ENCODE assay signal across 11 cellular contexts in genomic region chr14:37588956-37589737, GRCh38. TPM values are rescaled to one million over a fixed set of nuclear protein-coding genes. Genes with fewer than 3 reads are reported as not detected.
A peak's percentile ranks its signal among the peaks of the same experiment; 100 is the strongest.
DNase-seq lines count a peak whose midpoint lies in the region; TF ChIP-seq lines count a peak whose summit lies in the region.
"Had no signal": no experiment of that assay in that cellular context is flagged by ENCODE, and none has a peak within 500 bp of the region (broad histone marks: within the 10 kb centered on the region; RNA-seq: fewer than 3 reads in every experiment).

No MANE protein-coding gene starts in this region.

- peak overlapping the region in 1 of 2 donors; percentile 42 for H3K4me3 ChIP-seq in muscle layer of duodenum (ENCODE audit: low read depth in 1 of 2, low read length in 2 of 2)
- no peak overlapping the region for H3K4me3 ChIP-seq in dorsolateral prefrontal cortex
- H3K4me3 ChIP-seq: K562 had no signal

- H3K9me3 ChIP-seq in muscle layer of duodenum (ENCODE audit: control insufficient read depth in 1 of 2, low read length in 2 of 2): peaks cover 3 to 6% of the 10 kb centered on the region in 2 donors

- H3K27me3 Mint-ChIP-seq in activated T-helper 1 cell treated with anti-CD3 and anti-CD28 coated beads, Interleukin-12 subunit alpha, Interleukin-12 subunit beta, Interleukin-2, Interleukin-4 antibody, amounts not matched to agents 30 ng/mL and 10 ng/mL and 1 ng/mL, durations not matched to agents 14 hours and 24 hours and 36 hours (ENCODE audit: insufficient read depth): peaks cover 64% of the 10 kb centered on the region
- H3K27me3 Mint-ChIP-seq in activated naive CD4-positive, alpha-beta T cell treated with anti-CD3 and anti-CD28 coated beads for 36 hours (ENCODE audit: low read depth): peaks cover 79% of the 10 kb centered on the region

- no peaks in the 10 kb centered on the region for H3K36me3 ChIP-seq in muscle layer of duodenum (ENCODE audit: control insufficient read depth in 1 of 2, insufficient read depth in 2 of 2, low read length in 2 of 2)

- H3K9me3 Mint-ChIP-seq in activated T-helper 1 cell treated with anti-CD3 and anti-CD28 coated beads, Interleukin-12 subunit alpha, Interleukin-12 subunit beta, Interleukin-2, Interleukin-4 antibody, amounts not matched to agents 30 ng/mL and 10 ng/mL and 1 ng/mL, durations not matched to agents 14 hours and 24 hours and 36 hours: peaks cover 3% of the 10 kb centered on the region
- H3K9me3 Mint-ChIP-seq in activated naive CD4-positive, alpha-beta T cell treated with anti-CD3 and anti-CD28 coated beads for 36 hours: peaks cover 2% of the 10 kb centered on the region

- H3K27ac ChIP-seq in muscle layer of duodenum (ENCODE audit: low read length): peak overlapping the region; percentile 70
- H3K27ac ChIP-seq in dorsolateral prefrontal cortex: no peak overlapping the region

- DNase-seq in DMS79 (lab: John Stamatoyannopoulos, UW) (peak; percentile 24), NCI-H1092 (lab: John Stamatoyannopoulos, UW) (peak; percentile 41), NOMO-1 treated with dmso at 0.1 percent for 144 hours (lab: John Stamatoyannopoulos, UW; ENCODE audit: unreplicated experiment) (no peak), dorsolateral prefrontal cortex (no peak), NCI-H1930 (lab: John Stamatoyannopoulos, UW) (no peak)
- no peak for DNase-seq in activated T-helper 1 cell treated with anti-CD3 and anti-CD28 coated beads, Interleukin-12 subunit alpha, Interleukin-12 subunit beta, Interleukin-2, Interleukin-4 antibody, amounts not matched to agents 30 ng/mL and 10 ng/mL and 1 ng/mL, durations not matched to agents 14 hours and 24 hours and 36 hours (ENCODE audit: low spot score)
- no peak for DNase-seq in activated naive CD4-positive, alpha-beta T cell treated with anti-CD3 and anti-CD28 coated beads for 36 hours
- DNase-seq: NK-92 treated with Interleukin-12 subunit alpha and Interleukin-12 subunit beta, amount 100 ng/mL, for 24 hours had no signal

- H3K27ac Mint-ChIP-seq in activated T-helper 1 cell treated with anti-CD3 and anti-CD28 coated beads, Interleukin-12 subunit alpha, Interleukin-12 subunit beta, Interleukin-2, Interleukin-4 antibody, amounts not matched to agents 30 ng/mL and 10 ng/mL and 1 ng/mL, durations not matched to agents 14 hours and 24 hours and 36 hours: peak overlapping the region; percentile 66
- no peak overlapping the region for H3K27ac Mint-ChIP-seq in activated naive CD4-positive, alpha-beta T cell treated with anti-CD3 and anti-CD28 coated beads for 36 hours

- H3K27me3 ChIP-seq in muscle layer of duodenum (ENCODE audit: low read depth, low read length) (peaks cover 79% of the 10 kb centered on the region), dorsolateral prefrontal cortex (peaks cover 35 to 100% (median 100%) of the 10 kb centered on the region in 45 donors)

- intact Hi-C loops in activated T-helper 1 cell treated with anti-CD3 and anti-CD28 coated beads, Interleukin-12 subunit alpha, Interleukin-12 subunit beta, Interleukin-2, Interleukin-4 antibody, amounts not matched to agents 30 ng/mL and 10 ng/mL and 1 ng/mL, durations not matched to agents 14 hours and 24 hours and 36 hours (cut with micrococcal nuclease): loop anchor here (2.0 to 5.0 kb wide), 2 partner anchors 930 to 1072 kb away; no protein-coding TSS in a partner anchor
- intact Hi-C loops in dorsolateral prefrontal cortex (cut with DNase I): no loop called here
- intact Hi-C loops in activated naive CD4-positive, alpha-beta T cell treated with anti-CD3 and anti-CD28 coated beads for 36 hours (cut with micrococcal nuclease): loop anchor here (5.0 kb wide), 1 partner anchor 618 kb away; the partner anchor contains the start of gene SSTR1

- H3K36me3 Mint-ChIP-seq in activated T-helper 1 cell treated with anti-CD3 and anti-CD28 coated beads, Interleukin-12 subunit alpha, Interleukin-12 subunit beta, Interleukin-2, Interleukin-4 antibody, amounts not matched to agents 30 ng/mL and 10 ng/mL and 1 ng/mL, durations not matched to agents 14 hours and 24 hours and 36 hours (ENCODE audit: low read depth): peaks cover 2% of the 10 kb centered on the region
- peaks cover 16% of the 10 kb centered on the region for H3K36me3 Mint-ChIP-seq in activated naive CD4-positive, alpha-beta T cell treated with anti-CD3 and anti-CD28 coated beads for 36 hours (ENCODE audit: low read depth)

- CTCF ChIA-PET in activated naive CD4-positive, alpha-beta T cell treated with anti-CD3 and anti-CD28 coated beads for 36 hours (lab: Charles Lee): no interaction called here

- TF ChIP-seq CTCF in dorsolateral prefrontal cortex (IDR thresholded peaks at IDR 0.05 in 54 of 56, conservative IDR thresholded peaks at IDR 0.05 in 2 of 56; ENCODE audit: low read depth in 1 of 56, partially characterized antibody in 56 of 56): no peak

- peaks cover 11% of the 10 kb centered on the region for H3K4me1 Mint-ChIP-seq in activated T-helper 1 cell treated with anti-CD3 and anti-CD28 coated beads, Interleukin-12 subunit alpha, Interleukin-12 subunit beta, Interleukin-2, Interleukin-4 antibody, amounts not matched to agents 30 ng/mL and 10 ng/mL and 1 ng/mL, durations not matched to agents 14 hours and 24 hours and 36 hours (ENCODE audit: low read depth)
- H3K4me1 Mint-ChIP-seq in activated naive CD4-positive, alpha-beta T cell treated with anti-CD3 and anti-CD28 coated beads for 36 hours (ENCODE audit: low read depth): peaks cover 7% of the 10 kb centered on the region

- H3K4me3 Mint-ChIP-seq in activated T-helper 1 cell treated with anti-CD3 and anti-CD28 coated beads, Interleukin-12 subunit alpha, Interleukin-12 subunit beta, Interleukin-2, Interleukin-4 antibody, amounts not matched to agents 30 ng/mL and 10 ng/mL and 1 ng/mL, durations not matched to agents 14 hours and 24 hours and 36 hours: no peak overlapping the region
- H3K4me3 Mint-ChIP-seq in activated naive CD4-positive, alpha-beta T cell treated with anti-CD3 and anti-CD28 coated beads for 36 hours: no peak overlapping the region

- peaks cover 0 to 31% of the 10 kb centered on the region in 2 donors for H3K4me1 ChIP-seq in muscle layer of duodenum (ENCODE audit: control insufficient read depth in 1 of 2, insufficient read depth in 2 of 2, low read length in 2 of 2)

RNA-seq across cellular contexts. Expression of gene FOXA1, which starts 5.9 kb away (rescaled TPM):
- 0.31 TPM in 1 of 2 replicates, not detected in the other for total RNA-seq in activated T-helper 1 cell treated with anti-CD3 and anti-CD28 coated beads, Interleukin-12 subunit alpha, Interleukin-12 subunit beta, Interleukin-2, Interleukin-4 antibody, amounts not matched to agents 30 ng/mL and 10 ng/mL and 1 ng/mL, durations not matched to agents 14 hours and 24 hours and 36 hours
- not detected for total RNA-seq in dorsolateral prefrontal cortex
- not detected for total RNA-seq in activated naive CD4-positive, alpha-beta T cell treated with anti-CD3 and anti-CD28 coated beads for 36 hours

RNA-seq across cellular contexts. Expression of gene TTC6, which starts 6.3 kb away (rescaled TPM):
- not detected in 2 replicates for total RNA-seq in activated T-helper 1 cell treated with anti-CD3 and anti-CD28 coated beads, Interleukin-12 subunit alpha, Interleukin-12 subunit beta, Interleukin-2, Interleukin-4 antibody, amounts not matched to agents 30 ng/mL and 10 ng/mL and 1 ng/mL, durations not matched to agents 14 hours and 24 hours and 36 hours
- total RNA-seq in dorsolateral prefrontal cortex: 1 to 10 TPM in 75 of 120 experiments, under 1 TPM in 43, not detected in 2; 0.18 to 5.5 (median 1.3) TPM
- not detected for total RNA-seq in activated naive CD4-positive, alpha-beta T cell treated with anti-CD3 and anti-CD28 coated beads for 36 hours
- total RNA-seq: epithelial cell of proximal tubule had no signal

Comparison
In these comparisons a context has a peak if more than half of its experiments do, and no peak if none do; other contexts are left out.
1. DNase-seq: peak in DMS79 (single experiment) and NCI-H1092 (single experiment); none in activated T-helper 1 cell treated with anti-CD3 and anti-CD28 coated beads, Interleukin-12 subunit alpha, Interleukin-12 subunit beta, Interleukin-2, Interleukin-4 antibody, amounts not matched to agents 30 ng/mL and 10 ng/mL and 1 ng/mL, durations not matched to agents 14 hours and 24 hours and 36 hours (single experiment), NOMO-1 treated with dmso at 0.1 percent for 144 hours (single experiment), dorsolateral prefrontal cortex (0 of 10), activated naive CD4-positive, alpha-beta T cell treated with anti-CD3 and anti-CD28 coated beads for 36 hours (single experiment) and NCI-H1930 (0 of 2).
2. intact Hi-C loops: an anchor here in activated T-helper 1 cell treated with anti-CD3 and anti-CD28 coated beads, Interleukin-12 subunit alpha, Interleukin-12 subunit beta, Interleukin-2, Interleukin-4 antibody, amounts not matched to agents 30 ng/mL and 10 ng/mL and 1 ng/mL, durations not matched to agents 14 hours and 24 hours and 36 hours (2.0 to 5.0 kb wide) and activated naive CD4-positive, alpha-beta T cell treated with anti-CD3 and anti-CD28 coated beads for 36 hours (5.0 kb wide); none called in dorsolateral prefrontal cortex.